In genomic region chr2:48414640-48414979, GRCh38 we compare ENCODE assay signal across 20 cellular contexts. TPM values are rescaled to one million over a fixed set of nuclear protein-coding genes. Genes with fewer than 3 reads are reported as not detected.
DNase-seq lines count a peak whose midpoint lies in the region; ATAC-seq, FAIRE-seq and TF ChIP-seq lines count a peak whose summit lies in the region.
"Had no signal": no experiment of that assay in that cellular context is flagged by ENCODE, and none has a peak within 500 bp of the region (broad histone marks: within the 10 kb centered on the region; RNA-seq: fewer than 3 reads in every experiment).

No MANE protein-coding gene starts in this region.

- no peaks in the 10 kb centered on the region for H3K36me3 Mint-ChIP-seq in neural crest cell (ENCODE audit: low read depth)

- H3K9ac ChIP-seq in DND-41 (ENCODE audit: low read depth, low read length) = no peak overlapping the region

- peaks cover 57% of the 10 kb centered on the region for H3K4me1 Mint-ChIP-seq in neural crest cell

- H3K79me2 ChIP-seq in DND-41 (ENCODE audit: insufficient read depth, low read length) = no peaks in the 10 kb centered on the region

- H3K4me1 ChIP-seq in A549 (peaks cover 23% of the 10 kb centered on the region), DND-41 (ENCODE audit: insufficient read depth, low read length) (peaks cover 29% of the 10 kb centered on the region)

- TF ChIP-seq CTCF in A549 (IDR thresholded peaks at IDR 0.05) (no peak), DND-41 (IDR thresholded peaks at IDR 0.05; ENCODE audit: borderline replicate concordance, extremely low read depth, low read length, poor library complexity, severe bottlenecking) (no peak), neural crest cell (conservative IDR thresholded peaks at IDR 0.05) (no peak)

- no peaks in the 10 kb centered on the region for H3K36me3 ChIP-seq in DND-41 (ENCODE audit: insufficient read depth, low read length)
- H3K36me3 ChIP-seq: ascending aorta, sigmoid colon, uterus had no signal

- 84% methylated on average over 3 of the region's 3 CpGs for WGBS in A549 (ENCODE audit: missing lambda C conversion rate)

- 0 out of 2 replicates have a peak overlapping the region, but pooled peaks have one; percentile 61 for H2AFZ ChIP-seq in DND-41 (ENCODE audit: low read depth, low read length)

- no peak for TF ChIP-seq POLR2A in A549 (IDR thresholded peaks at IDR 0.05; ENCODE audit: low read length)

- H3K27ac Mint-ChIP-seq in neural crest cell (ENCODE audit: unreplicated experiment) = peak overlapping the region; percentile 90
- H3K27ac Mint-ChIP-seq: activated CD4-positive, alpha-beta T cell treated with anti-CD3 and anti-CD28 coated beads, Interleukin-2, amount 10 ng/mL, durations not matched to agents 7 days and 5 days; HFFc6 had no signal

- peak overlapping the region; percentile 45 for H3K4me3 Mint-ChIP-seq in neural crest cell
- H3K4me3 Mint-ChIP-seq: activated CD4-positive, alpha-beta T cell treated with anti-CD3 and anti-CD28 coated beads, Interleukin-2, amount 10 ng/mL, durations not matched to agents 7 days and 5 days; HFFc6 had no signal

- no peak for TF ChIP-seq RAD21 in A549 (conservative IDR thresholded peaks at IDR 0.05 in 1 of 2, IDR thresholded peaks at IDR 0.05 in 1 of 2)

- no peak for TF ChIP-seq EP300 in A549 (IDR thresholded peaks at IDR 0.05)

- H3K9me3 ChIP-seq in A549 = no peaks in the 10 kb centered on the region
- no peaks in the 10 kb centered on the region for H3K9me3 ChIP-seq in DND-41 (ENCODE audit: insufficient read depth, low read length, severe bottlenecking)
- H3K9me3 ChIP-seq: ascending aorta, sigmoid colon, uterus had no signal

- no peaks in the 10 kb centered on the region for H4K20me1 ChIP-seq in DND-41 (ENCODE audit: insufficient read depth, low read length)

- H3K27ac ChIP-seq in A549 (no peak overlapping the region; a peak in 1 of 6 replicates), DND-41 (ENCODE audit: low read length) (0 out of 2 replicates have a peak overlapping the region, but pooled peaks have one; percentile 64), cingulate gyrus (ENCODE audit: low read depth, low read length) (peak overlapping the region; percentile 96)
- H3K27ac ChIP-seq: ascending aorta, sigmoid colon, uterus had no signal

- DNase-seq in A549 (ENCODE audit: low read depth in 1 of 2, low spot score in 1 of 2) (no peak), DND-41 (no peak), neural crest cell (ENCODE audit: low read depth, low spot score) (no peak), DMS 273 treated with DMSO at 0.1 percent for 48 hours (lab: John Stamatoyannopoulos, UW) (no peak), DMS114 treated with DMSO at 0.1 percent for 48 hours (lab: John Stamatoyannopoulos, UW; ENCODE audit: unreplicated experiment) (no peak)
- DNase-seq: activated CD4-positive, alpha-beta T cell treated with anti-CD3 and anti-CD28 coated beads, Interleukin-2, amount 10 ng/mL, durations not matched to agents 7 days and 5 days; activated naive CD4-positive, alpha-beta T cell treated with Interleukin-2 at 50 U/mL for 16 hours; activated T-cell treated with anti-CD3 and anti-CD28 coated beads for 4 hours; HFFc6; kidney; NCI-H1048; NCI-H2227 treated with DMSO at 0.1 percent for 48 hours; RPMI8226; sigmoid colon; stimulated activated CD4-positive, alpha-beta T cell treated with anti-CD3 and anti-CD28 coated beads, Interleukin-2, amount 100 ng/mL, for 24 hours; uterus had no signal

- H3K27me3 ChIP-seq in DND-41 (ENCODE audit: insufficient read depth, low read length, poor library complexity) = no peaks in the 10 kb centered on the region
- H3K27me3 ChIP-seq: ascending aorta, sigmoid colon, uterus had no signal

- H3K9me3 Mint-ChIP-seq in neural crest cell = no peaks in the 10 kb centered on the region
- H3K9me3 Mint-ChIP-seq: activated CD4-positive, alpha-beta T cell treated with anti-CD3 and anti-CD28 coated beads, Interleukin-2, amount 10 ng/mL, durations not matched to agents 7 days and 5 days; HFFc6 had no signal

- no peak for FAIRE-seq in A549 (lab: Jason Lieb, UNC)
- FAIRE-seq: kidney had no signal

- CTCF ChIA-PET in A549 (lab: Yijun Ruan, JAX) = interaction anchor here (0.6 to 1.8 kb wide), 5 partner anchors 56 to 821 kb away, joined by 3 to 6 read pairs (median 4); no protein-coding TSS in a partner anchor

- no peak overlapping the region for H3K4me3 ChIP-seq in A549
- H3K4me3 ChIP-seq in DND-41 (ENCODE audit: low read depth in 1 of 2, low read length in 2 of 2) = no peak overlapping the region
- H3K4me3 ChIP-seq: ascending aorta, sigmoid colon, uterus had no signal

- H3K4me2 ChIP-seq in A549 (peak overlapping the region; percentile 22; the same call in 1 of the 3 replicates), DND-41 (ENCODE audit: insufficient read depth, low read length) (no peak overlapping the region)

- POLR2A ChIA-PET in A549 (lab: Yijun Ruan, JAX) = no interaction called here

- H3K27me3 Mint-ChIP-seq in neural crest cell (ENCODE audit: low read depth) = no peaks in the 10 kb centered on the region
- H3K27me3 Mint-ChIP-seq: activated CD4-positive, alpha-beta T cell treated with anti-CD3 and anti-CD28 coated beads, Interleukin-2, amount 10 ng/mL, durations not matched to agents 7 days and 5 days had no signal

- ATAC-seq in A549 = no peak
- ATAC-seq in DND-41 (ENCODE audit: insufficient read depth, low read depth) = no peak
- no peak for ATAC-seq in HG03097 (IDR thresholded peaks at IDR 0.05; ENCODE audit: low FRiP score, unreplicated experiment)
- no peak for ATAC-seq in GM18502 (IDR thresholded peaks at IDR 0.05; ENCODE audit: poor library complexity, unreplicated experiment)

TF ChIP-seq in A549, 52 proteins besides CTCF, POLR2A, EP300 and RAD21:
- TF ChIP-seq REST (IDR thresholded peaks at IDR 0.05) (no peak), MAZ (IDR thresholded peaks at IDR 0.05; ENCODE audit: borderline replicate concordance, low read depth, low read length) (no peak), CEBPB (IDR thresholded peaks at IDR 0.05) (no peak), MAFK (IDR thresholded peaks at IDR 0.05; ENCODE audit: partially characterized antibody) (no peak), E2F6 (IDR thresholded peaks at IDR 0.05; ENCODE audit: borderline replicate concordance, low read depth) (no peak), RARB (CRISPR knock-in tag; IDR thresholded peaks at IDR 0.05) (no peak), NPAS2 (CRISPR knock-in tag; IDR thresholded peaks at IDR 0.05; ENCODE audit: borderline replicate concordance) (no peak), RNF2 (IDR thresholded peaks at IDR 0.05; ENCODE audit: borderline replicate concordance, low read depth) (no peak), MYC (IDR thresholded peaks at IDR 0.05; ENCODE audit: borderline replicate concordance, low read length) (no peak), USF2 (IDR thresholded peaks at IDR 0.05) (no peak), ZFP36 (IDR thresholded peaks at IDR 0.05; ENCODE audit: borderline replicate concordance, partially characterized antibody) (no peak), HDAC2 (IDR thresholded peaks at IDR 0.05) (no peak), ZSCAN20 (CRISPR knock-in tag; IDR thresholded peaks at IDR 0.05) (no peak), CBX8 (IDR thresholded peaks at IDR 0.05) (no peak)

RNA-seq across cellular contexts. Expression of gene PPP1R21, which starts 26.0 kb away (rescaled TPM):
- polyA plus RNA-seq in A549 (2011; rRNA removed) (26.8 and 43.8 TPM in 2 replicates), A549 (2017; fragmentation: RNase III; extraction: RNeasy Plus Mini Kit Qiagen cat#74134 plus additional on column Dnase treatment) (14.3 to 14.7 TPM (median 14.3 TPM) in 3 replicates)
- polyA plus RNA-seq in A549 (2012; cell fraction: cytosol; rRNA removed) = 7.7 and 9.3 TPM in 2 replicates
- polyA plus RNA-seq in A549 (2012; cell fraction: nucleus; rRNA removed) = 5.7 and 13.1 TPM in 2 replicates
- 10.1 and 20.9 TPM in 2 replicates for polyA minus RNA-seq in A549 (2011; rRNA and poly(A)+ RNA removed)
- total RNA-seq in neural crest cell = 16.9 and 17.9 TPM in 2 replicates

Comparison
In these comparisons a context has a peak if more than half of its experiments do, and no peak if none do; other contexts are left out.
1. H3K27ac ChIP-seq: peak in DND-41 (single experiment) and cingulate gyrus (single experiment); none in A549 (0 of 2).